Comparison of ENCODE assay signal across 17 cellular contexts in genomic region chr13:75376792-75377402, GRCh38.
DNase-seq lines count a peak whose midpoint lies in the region; ATAC-seq, FAIRE-seq and TF ChIP-seq lines count a peak whose summit lies in the region.
"Had no signal": no experiment of that assay in that cellular context is flagged by ENCODE, and none has a peak within 500 bp of the region (broad histone marks: within the 10 kb centered on the region; RNA-seq: fewer than 3 reads in every experiment).

No MANE protein-coding gene starts in this region.

- H4K20me1 ChIP-seq in hepatocyte (ENCODE audit: insufficient read depth, poor library complexity, severe bottlenecking): no peaks in the 10 kb centered on the region

- no peak overlapping the region for H3K9ac ChIP-seq in liver (ENCODE audit: low read depth in 1 of 2, low read length in 2 of 2)

- CTCF ChIA-PET in HEK293 (lab: Yijun Ruan, JAX): interaction anchor here (0.6 to 1.6 kb wide), 4 partner anchors 10 to 216 kb away, joined by 3 to 8 read pairs (median 4); partner anchors contain the start of gene TBC1D4

- peak overlapping the region; percentile 9 for H3K4me2 ChIP-seq in hepatocyte
- H3K4me2 ChIP-seq: GM23338 had no signal

- TF ChIP-seq CTCF in HEK293 (tag by site-specific recombination; IDR thresholded peaks at IDR 0.05) (no peak), hepatocyte (IDR thresholded peaks at IDR 0.05; ENCODE audit: poor library complexity) (no peak), liver (IDR thresholded peaks at IDR 0.05; ENCODE audit: low read depth, low read length, missing input control) (no peak), natural killer cell (IDR thresholded peaks at IDR 0.05) (no peak)

- peak; percentile 28 to 35 for TF ChIP-seq RAD21 in liver (IDR thresholded peaks at IDR 0.05)

- H3K4me1 Mint-ChIP-seq in natural killer cell: no peaks in the 10 kb centered on the region
- H3K4me1 Mint-ChIP-seq: B cell; CD4-positive, alpha-beta memory T cell; IgD-negative memory B cell had no signal

- FAIRE-seq in small intestine (lab: Jason Lieb, UNC): no peak
- FAIRE-seq: GM18507 had no signal

- ATAC-seq in GM18511 (IDR thresholded peaks at IDR 0.05; ENCODE audit: unreplicated experiment) (no peak), natural killer cell (no peak)
- ATAC-seq: GM23338 had no signal

- POLR2A ChIA-PET in HEK293 (lab: Yijun Ruan, JAX): no interaction called here

- no peak overlapping the region for H3K4me3 Mint-ChIP-seq in natural killer cell
- H3K4me3 Mint-ChIP-seq: B cell; CD4-positive, alpha-beta memory T cell; GM23338; IgD-negative memory B cell had no signal

- H3K9me3 ChIP-seq in HEK293 (ENCODE audit: control insufficient read depth, insufficient read depth, low read depth, low read length): no peaks in the 10 kb centered on the region
- no peaks in the 10 kb centered on the region for H3K9me3 ChIP-seq in hepatocyte (ENCODE audit: low read depth)
- H3K9me3 ChIP-seq in liver (ENCODE audit: control insufficient read depth in 4 of 4, low read length in 3 of 4): no peaks in the 10 kb centered on the region
- H3K9me3 ChIP-seq in small intestine (ENCODE audit: control insufficient read depth, low read depth): no peaks in the 10 kb centered on the region

- no peaks in the 10 kb centered on the region for H3K27me3 ChIP-seq in hepatocyte
- H3K27me3 ChIP-seq in liver (ENCODE audit: control insufficient read depth in 4 of 4, insufficient read depth in 4 of 4, low read length in 3 of 4): no peaks in the 10 kb centered on the region
- H3K27me3 ChIP-seq in small intestine (ENCODE audit: control insufficient read depth in 2 of 2, insufficient read depth in 2 of 2, low read length in 2 of 2): no peaks in the 10 kb centered on the region

- DNase-seq in hepatocyte (ENCODE audit: low spot score): no peak
- no peak for DNase-seq in small intestine
- no peak for DNase-seq in NCI-H524 treated with DMSO at 0.1 percent for 48 hours (lab: John Stamatoyannopoulos, UW)
- DNase-seq in natural killer cell: no peak
- DNase-seq: C1 segment of cervical spinal cord; CD4-positive, alpha-beta memory T cell; DND-41; GF-D8; H7; KG1 had no signal

- no peaks in the 10 kb centered on the region for H3K36me3 ChIP-seq in HEK293 (ENCODE audit: control insufficient read depth in 2 of 2, insufficient read depth in 1 of 2, low read length in 2 of 2)
- H3K36me3 ChIP-seq in hepatocyte (replicated peaks; ENCODE audit: insufficient read depth, low read depth): no peaks in the 10 kb centered on the region
- H3K36me3 ChIP-seq in liver (ENCODE audit: control insufficient read depth in 4 of 4, insufficient read depth in 3 of 4, low read depth in 1 of 4, low read length in 3 of 4): no peaks in the 10 kb centered on the region
- H3K36me3 ChIP-seq in small intestine (ENCODE audit: control insufficient read depth in 2 of 2, insufficient read depth in 2 of 2, low read length in 2 of 2): no peaks in the 10 kb centered on the region

- H3K36me3 Mint-ChIP-seq in natural killer cell: no peaks in the 10 kb centered on the region
- H3K36me3 Mint-ChIP-seq: CD4-positive, alpha-beta memory T cell; IgD-negative memory B cell had no signal

- WGBS in hepatocyte (ENCODE audit: low lambda C conversion rate, missing lambda C conversion rate): 55% methylated on average over 6 of the region's 6 CpGs
- 49% methylated on average over 6 of the region's 6 CpGs for WGBS in liver
- 64 to 76% (median 66%) methylated on average over 6 of the region's 6 CpGs for WGBS in small intestine, 3 donors

- intact Hi-C loops in natural killer cell (cut with micrococcal nuclease): no loop called here

- no peaks in the 10 kb centered on the region for H3K27me3 Mint-ChIP-seq in natural killer cell (ENCODE audit: low read depth in 2 of 2)

- no peak overlapping the region for H2AFZ ChIP-seq in hepatocyte
- H2AFZ ChIP-seq: GM23338 had no signal

- H3K27ac Mint-ChIP-seq in natural killer cell: no peak overlapping the region
- H3K27ac Mint-ChIP-seq: B cell; CD4-positive, alpha-beta memory T cell; GM23338; IgD-negative memory B cell had no signal

- H3K79me2 ChIP-seq in hepatocyte: peaks cover 4% of the 10 kb centered on the region

- H3K27ac ChIP-seq in HEK293 (ENCODE audit: extremely low read depth, low read depth, low read length) (no peak overlapping the region), hepatocyte (no peak overlapping the region), liver (ENCODE audit: low read depth in 1 of 2, low read length in 2 of 2) (no peak overlapping the region), small intestine (ENCODE audit: low read depth in 1 of 2, low read length in 1 of 2) (no peak overlapping the region)

- H3K4me3 ChIP-seq in HEK293 (ENCODE audit: low read depth, low read length): no peak overlapping the region
- no peak overlapping the region for H3K4me3 ChIP-seq in hepatocyte
- H3K4me3 ChIP-seq in liver (ENCODE audit: low read depth in 1 of 3, low read length in 3 of 3): no peak overlapping the region
- no peak overlapping the region for H3K4me3 ChIP-seq in small intestine (ENCODE audit: low read depth in 1 of 2, low read length in 2 of 2)
- H3K4me3 ChIP-seq: GM23338 had no signal

- no peaks in the 10 kb centered on the region for H3K9me3 Mint-ChIP-seq in natural killer cell
- H3K9me3 Mint-ChIP-seq: CD4-positive, alpha-beta memory T cell; GM23338; IgD-negative memory B cell had no signal

- H3K4me1 ChIP-seq in HEK293 (ENCODE audit: control insufficient read depth, insufficient read depth, low read length): no peaks in the 10 kb centered on the region
- peaks cover 6% of the 10 kb centered on the region for H3K4me1 ChIP-seq in hepatocyte (ENCODE audit: insufficient read depth)
- peaks cover 4 to 9% (median 5%) of the 10 kb centered on the region in 4 donors for H3K4me1 ChIP-seq in liver (ENCODE audit: control insufficient read depth in 4 of 4, insufficient read depth in 4 of 4, low read length in 3 of 4)
- H3K4me1 ChIP-seq in small intestine (ENCODE audit: control insufficient read depth in 2 of 2, insufficient read depth in 1 of 2, low read depth in 1 of 2, low read length in 1 of 2): no peaks in the 10 kb centered on the region

- H3K9me2 ChIP-seq in hepatocyte (replicated peaks; ENCODE audit: insufficient read depth): no peaks in the 10 kb centered on the region

TF ChIP-seq in HEK293, 187 proteins besides CTCF, POLR2A, EP300 and RAD21:
- TF ChIP-seq TRIM28 (IDR thresholded peaks at IDR 0.05; ENCODE audit: borderline replicate concordance, low read length): peak; percentile 75
- no peak for TF ChIP-seq ZNF23 (tag by site-specific recombination; IDR thresholded peaks at IDR 0.05; ENCODE audit: borderline replicate concordance)

TF ChIP-seq in liver, 16 proteins besides CTCF, POLR2A, EP300 and RAD21 (continues in another document):
- no peak for TF ChIP-seq JUND (IDR thresholded peaks at IDR 0.05)
- no peak for TF ChIP-seq MAX (IDR thresholded peaks at IDR 0.05)
- peak; percentile 12 for TF ChIP-seq FOXA1 (IDR thresholded peaks at IDR 0.05)
- no peak for TF ChIP-seq GABPA (IDR thresholded peaks at IDR 0.05 in 1 of 2, conservative IDR thresholded peaks at IDR 0.05 in 1 of 2)
- no peak for TF ChIP-seq NR2F2 (IDR thresholded peaks at IDR 0.05)
- peak; percentile 49 to 60 for TF ChIP-seq HNF4A (conservative IDR thresholded peaks at IDR 0.05)
- TF ChIP-seq FOXA2 (IDR thresholded peaks at IDR 0.05): peak; percentile 43
- peak; percentile 60 for TF ChIP-seq YY1 (IDR thresholded peaks at IDR 0.05)
- TF ChIP-seq ZBTB33 (IDR thresholded peaks at IDR 0.05): peak; percentile 26
- peak; percentile 45 for TF ChIP-seq SP1 (IDR thresholded peaks at IDR 0.05)
- no peak for TF ChIP-seq HNF4G (IDR thresholded peaks at IDR 0.05)
- TF ChIP-seq EGR1 (IDR thresholded peaks at IDR 0.05; ENCODE audit: low read depth in 2 of 2): no peak
- no peak for TF ChIP-seq ATF3 (IDR thresholded peaks at IDR 0.05)
- TF ChIP-seq RXRA (IDR thresholded peaks at IDR 0.05): peak in 1 of 2 donors; percentile 38
- TF ChIP-seq TAF1 (conservative IDR thresholded peaks at IDR 0.05): no peak
